1 cellular context compared by ENCODE assay signal in the genomic region with DNA sequence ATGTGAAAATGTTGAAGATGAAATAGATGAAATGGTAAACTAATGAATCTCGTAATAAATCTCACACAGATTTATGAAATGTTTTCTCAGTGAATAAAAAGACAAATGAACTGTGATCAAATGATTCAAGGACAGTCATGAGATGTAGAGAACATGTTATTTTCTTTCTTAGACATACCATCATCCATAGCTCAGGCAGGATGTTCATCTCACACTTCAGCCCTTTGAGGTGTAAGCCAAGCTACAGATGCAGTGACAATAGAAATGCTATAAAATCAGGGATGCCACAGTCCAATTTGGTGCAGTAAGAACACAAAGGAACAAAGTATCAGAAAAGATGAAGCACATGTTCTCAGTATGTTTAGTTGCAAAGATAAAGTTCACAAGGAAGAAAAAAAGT.
TF ChIP-seq lines count a peak whose summit lies in the region.

No MANE protein-coding gene starts in this region.

TF ChIP-seq in endothelial cell of umbilical vein, 7 proteins besides CTCF, POLR2A, EP300 and RAD21:
- TF ChIP-seq MAX (IDR thresholded peaks at IDR 0.05; ENCODE audit: insufficient read depth, insufficient read length), result no peak
- TF ChIP-seq EZH2 (IDR thresholded peaks at IDR 0.05; ENCODE audit: borderline replicate concordance, low read depth, low read length, severe bottlenecking), result no peak
- no peak for TF ChIP-seq GATA2 (IDR thresholded peaks at IDR 0.05; ENCODE audit: insufficient read depth, insufficient read length, low read depth, low read length)
- no peak for TF ChIP-seq MYC (IDR thresholded peaks at IDR 0.05; ENCODE audit: low read depth, low read length)
- TF ChIP-seq POLR2AphosphoS5 (IDR thresholded peaks at IDR 0.05; ENCODE audit: insufficient read depth, low read depth, low read length), result no peak
- TF ChIP-seq FOS (IDR thresholded peaks at IDR 0.05; ENCODE audit: borderline replicate concordance, insufficient read depth, low read length), result no peak
- TF ChIP-seq JUN (IDR thresholded peaks at IDR 0.05; ENCODE audit: borderline replicate concordance, insufficient read depth, insufficient read length, low read depth), result no peak
TF ChIP-seq in endothelial cell of umbilical vein: peak in this region for 0.
